In the genomic region with DNA sequence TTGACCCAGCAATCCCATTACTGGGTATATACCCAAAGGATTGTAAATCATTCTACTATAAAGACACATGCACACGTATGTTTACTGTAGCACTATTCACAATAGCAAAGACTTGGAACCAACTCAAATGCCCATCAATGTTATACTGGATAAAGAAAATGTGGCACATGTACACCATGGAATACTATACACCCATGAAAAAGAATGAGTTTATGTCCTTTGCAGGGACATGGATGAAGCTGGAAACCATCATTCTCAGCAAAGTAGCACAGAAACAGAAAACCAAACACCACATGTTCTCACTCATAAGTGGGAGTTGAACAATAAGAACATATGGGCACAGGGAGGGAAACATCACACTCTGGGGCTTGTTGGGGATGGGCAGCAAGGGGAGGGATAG, we compare ENCODE assay signal across 2 cellular contexts.
DNase-seq lines count a peak whose midpoint lies in the region; ATAC-seq, FAIRE-seq and TF ChIP-seq lines count a peak whose summit lies in the region.
"Not testable (repeated sequence)": the region's sequence is repeated elsewhere in the genome, so short reads cannot be mapped to it uniquely, and the experiment has no call there.

No MANE protein-coding gene starts in this region.

- H3K9me1 ChIP-seq in K562 (ENCODE audit: control insufficient read depth, insufficient read depth, low read length) = not testable (repeated sequence)

- ATAC-seq in K562 = not testable (repeated sequence)

- not testable (repeated sequence) for FAIRE-seq in K562 (lab: Jason Lieb, UNC)

- not testable (repeated sequence) for BruUV-seq in K562 (replicated peaks; lab: Mats Ljungman, UMichigan)

- not testable (repeated sequence) for H3K27ac ChIP-seq in HEK293 (ENCODE audit: extremely low read depth, low read depth, low read length); K562 (ENCODE audit: extremely low read depth, low read depth, low read length)

- POLR2A ChIA-PET in HEK293 (lab: Yijun Ruan, JAX); K562 (lab: Yijun Ruan, JAX): not testable (repeated sequence)

- CTCF ChIA-PET in HEK293 (lab: Yijun Ruan, JAX); K562 (lab: Yijun Ruan, JAX; ENCODE audit: low intra/inter-chr PET ratio): not testable (repeated sequence)

- TF ChIP-seq POLR2A in K562 (conservative IDR thresholded peaks at IDR 0.05) = not testable (repeated sequence)

- H3K4me1 ChIP-seq in HEK293 (ENCODE audit: control insufficient read depth, insufficient read depth, low read length); K562 (replicated peaks in 1 of 2; ENCODE audit: control insufficient read depth in 2 of 2, insufficient read depth in 2 of 2, low read length in 2 of 2): not testable (repeated sequence)

- not testable (repeated sequence) for DNase-seq in K562 (ENCODE audit: extremely low read depth in 1 of 4, low spot score in 3 of 4)

- H3K27me3 ChIP-seq in K562 (ENCODE audit: control insufficient read depth in 2 of 2, insufficient read depth in 2 of 2, low read length in 2 of 2) = not testable (repeated sequence)

- TF ChIP-seq CTCF in HEK293 (tag by site-specific recombination; IDR thresholded peaks at IDR 0.05); K562 (IDR thresholded peaks at IDR 0.05 in 2 of 3, conservative IDR thresholded peaks at IDR 0.05 in 1 of 3; ENCODE audit: insufficient read depth in 2 of 3, low read depth in 1 of 3, low read length in 3 of 3): not testable (repeated sequence)

- H3K4me2 ChIP-seq in K562 (ENCODE audit: insufficient read depth, low read length) = not testable (repeated sequence)

- not testable (repeated sequence) for H3K4me3 ChIP-seq in HEK293 (ENCODE audit: low read depth, low read length); K562

- H3K9ac ChIP-seq in K562 (ENCODE audit: insufficient read depth in 1 of 2, low read depth in 2 of 2, low read length in 2 of 2) = not testable (repeated sequence)

- not testable (repeated sequence) for H2AFZ ChIP-seq in K562 (ENCODE audit: low read depth, low read length)

- not testable (repeated sequence) for H3K9me3 ChIP-seq in HEK293 (ENCODE audit: control insufficient read depth, insufficient read depth, low read depth, low read length); K562 (replicated peaks; ENCODE audit: control insufficient read depth, insufficient read depth, low read depth, low read length)

- not testable (repeated sequence) for TF ChIP-seq EP300 in K562 (IDR thresholded peaks at IDR 0.05; ENCODE audit: low read length)

- not testable (repeated sequence) for TF ChIP-seq RAD21 in K562 (CRISPR knock-in tag; conservative IDR thresholded peaks at IDR 0.05 in 1 of 2, IDR thresholded peaks at IDR 0.05 in 1 of 2)

- not testable (repeated sequence) for H3K79me2 ChIP-seq in K562 (ENCODE audit: control insufficient read depth, insufficient read depth, low read length)

- in situ Hi-C loops in K562 (cut with MboI) = not testable (repeated sequence)

- intact Hi-C loops in K562 (cut with micrococcal nuclease) = not testable (repeated sequence)

- H3K36me3 ChIP-seq in HEK293 (ENCODE audit: control insufficient read depth in 2 of 2, insufficient read depth in 1 of 2, low read length in 2 of 2); K562 (ENCODE audit: control insufficient read depth, insufficient read depth, low read length): not testable (repeated sequence)

- H4K20me1 ChIP-seq in K562 (replicated peaks; ENCODE audit: control insufficient read depth, insufficient read depth, low read length) = not testable (repeated sequence)

- WGBS in K562 (ENCODE audit: insufficient coverage, low coverage, missing lambda C conversion rate) = 14% methylated on average over 1 of the region's 1 CpG

TF ChIP-seq in HEK293, 187 proteins besides CTCF, POLR2A, EP300 and RAD21:
- TF ChIP-seq ZNF146 (tag by site-specific recombination; IDR thresholded peaks at IDR 0.05) = peak; percentile 69

TF ChIP-seq in K562, 482 proteins besides CTCF, POLR2A, EP300 and RAD21:
- TF ChIP-seq RBM25 (IDR thresholded peaks at IDR 0.05; ENCODE audit: low read depth, low read length, severe bottlenecking) = peak; percentile 47
- TF ChIP-seq ZNF146 (CRISPR knock-in tag; IDR thresholded peaks at IDR 0.05; ENCODE audit: unreplicated experiment) = peak; percentile 95
